Comparison of ENCODE assay signal across 8 cellular contexts in genomic region chr3:66822059-66823009, GRCh38.
DNase-seq lines count a peak whose midpoint lies in the region; ATAC-seq, FAIRE-seq and TF ChIP-seq lines count a peak whose summit lies in the region.

No MANE protein-coding gene starts in this region.

- in situ Hi-C loops in HepG2 (cut with HindIII; ENCODE audit: extremely low pct_ligation_motif_present, low pct_unique_long_range_greater_than_20kb) = no loop called here

- H2AFZ ChIP-seq in HepG2 (ENCODE audit: low read length) = no peak overlapping the region

- DNase-seq in DMS53 (lab: John Stamatoyannopoulos, UW) = peak; percentile 66
- DNase-seq in DMS53 treated with DMSO at 0.1 percent for 48 hours (lab: John Stamatoyannopoulos, UW; ENCODE audit: unreplicated experiment) = no peak
- DNase-seq in H7 = peak; percentile 54
- peak; percentile 35 for DNase-seq in M059J (ENCODE audit: low read depth)
- peak; percentile 86 for DNase-seq in WTC11 (ENCODE audit: low spot score)
- peak; percentile 68 to 76 for DNase-seq in cardiac fibroblast (ENCODE audit: low read depth in 2 of 2)
- peak; percentile 49 for DNase-seq in HepG2 (ENCODE audit: low spot score)
- DNase-seq in stimulated activated CD8-positive, alpha-beta memory T cell treated with anti-CD3 and anti-CD28 coated beads, Interleukin-15, amount 100 ng/mL, for 1 hour (ENCODE audit: low read depth) = peak; percentile 44

- no peak overlapping the region for H3K9ac ChIP-seq in HepG2 (ENCODE audit: insufficient read depth, low read depth, low read length)

- H3K36me3 ChIP-seq in H7 (replicated peaks; ENCODE audit: control insufficient read depth, insufficient read depth, low read length) (no peaks in the 10 kb centered on the region), HepG2 (replicated peaks in 1 of 2; ENCODE audit: control insufficient read depth in 1 of 2, insufficient read depth in 2 of 2, low read length in 2 of 2) (no peaks in the 10 kb centered on the region)

- POLR2A ChIA-PET in WTC11 (lab: Charles Lee) (interaction anchor here (0.6 kb wide), 2 partner anchors 71 to 339 kb away, joined by 3 to 6 read pairs; no protein-coding TSS in a partner anchor), HepG2 (lab: Yijun Ruan, JAX) (interaction anchor here (1.1 kb wide), 1 partner anchor 13 kb away, joined by 4 read pairs; no protein-coding TSS in a partner anchor)

- H3K4me2 ChIP-seq in HepG2 (ENCODE audit: low read depth, low read length) = no peak overlapping the region

- peak; percentile 82 for TF ChIP-seq CTCF in WTC11 (IDR thresholded peaks at IDR 0.05)
- TF ChIP-seq CTCF in cardiac fibroblast (IDR thresholded peaks at IDR 0.05; ENCODE audit: low read depth, low read length) = peak; percentile 82
- TF ChIP-seq CTCF in HepG2 (CRISPR knock-in tag; IDR thresholded peaks at IDR 0.05) = peak; percentile 70

- no peaks in the 10 kb centered on the region for H3K27me3 Mint-ChIP-seq in WTC11 (ENCODE audit: low read depth)

- H3K9me3 ChIP-seq in HepG2 (ENCODE audit: low read length) = no peaks in the 10 kb centered on the region

- no peaks in the 10 kb centered on the region for H3K36me3 Mint-ChIP-seq in WTC11

- ATAC-seq in WTC11 (peak; percentile 96), HepG2 (peak; percentile 81)

- TF ChIP-seq POLR2A in HepG2 (IDR thresholded peaks at IDR 0.05; ENCODE audit: insufficient read depth in 1 of 2, low read depth in 2 of 2, low read length in 2 of 2) = no peak

- peak; percentile 39 for FAIRE-seq in HepG2 (lab: Jason Lieb, UNC)

- no peak overlapping the region for H3K27ac ChIP-seq in HepG2 (ENCODE audit: extremely low read length, insufficient read depth, low read length)

- TF ChIP-seq EP300 in HepG2 (IDR thresholded peaks at IDR 0.05; ENCODE audit: low read depth in 2 of 2, low read length in 2 of 2) (no peak), HepG2 (CRISPR knock-in tag; IDR thresholded peaks at IDR 0.05; ENCODE audit: borderline replicate concordance) (no peak)

- H3K4me1 Mint-ChIP-seq in WTC11 = peaks cover 37% of the 10 kb centered on the region

- H4K20me1 ChIP-seq in HepG2 (ENCODE audit: insufficient read depth, low read length) = no peaks in the 10 kb centered on the region

- CTCF ChIA-PET in WTC11 (lab: Charles Lee) (interaction anchor here (0.6 to 2.1 kb wide), 41 partner anchors 9 to 668 kb away, joined by 3 to 25 read pairs (median 4); no protein-coding TSS in a partner anchor), HepG2 (lab: Yijun Ruan, JAX; ENCODE audit: low intra/inter-chr PET ratio, low total read pairs) (interaction anchor here (1.3 to 2.2 kb wide), 3 partner anchors 415 to 568 kb away, joined by 4 to 10 read pairs (median 9); no protein-coding TSS in a partner anchor)

- H3K79me2 ChIP-seq in HepG2 (ENCODE audit: insufficient read depth, low read length) = no peaks in the 10 kb centered on the region

- no peak overlapping the region for H3K4me3 Mint-ChIP-seq in WTC11

- TF ChIP-seq RAD21 in HepG2 (CRISPR knock-in tag; IDR thresholded peaks at IDR 0.05) = peak; percentile 62

- BruUV-seq in HepG2 (replicated peaks; lab: Mats Ljungman, UMichigan) = no TSS peak

- H3K27me3 ChIP-seq in H7 (ENCODE audit: control insufficient read depth, insufficient read depth, low read length) = no peaks in the 10 kb centered on the region
- no peaks in the 10 kb centered on the region for H3K27me3 ChIP-seq in HepG2 (ENCODE audit: control insufficient read depth in 1 of 2, insufficient read depth in 2 of 2, low read length in 2 of 2)

- intact Hi-C loops in HepG2 (cut with micrococcal nuclease; ENCODE audit: unreplicated experiment) = loop anchor here (2.0 to 5.0 kb wide), 2 partner anchors 320 to 568 kb away; partner anchors contain the start of gene LRIG1

- peaks cover 62% of the 10 kb centered on the region for H3K4me1 ChIP-seq in HepG2 (ENCODE audit: insufficient read depth, low read length)

- H3K4me3 ChIP-seq in H7 (ENCODE audit: insufficient read depth, low read depth, low read length) (no peak overlapping the region), cardiac fibroblast (replicated peaks in 1 of 2; ENCODE audit: low read depth in 2 of 2, low read length in 2 of 2) (no peak overlapping the region), HepG2 (replicated peaks in 1 of 3; ENCODE audit: insufficient read depth in 1 of 3, low read depth in 2 of 3, low read length in 3 of 3) (no peak overlapping the region)

- peaks cover 4% of the 10 kb centered on the region; the same call in 1 of the 2 replicates for H3K9me3 Mint-ChIP-seq in WTC11

- no peak overlapping the region for H3K27ac Mint-ChIP-seq in WTC11

- 75% methylated on average over 11 of the region's 13 CpGs for WGBS in HepG2 (ENCODE audit: low lambda C conversion rate)

TF ChIP-seq in WTC11, 78 proteins besides CTCF, POLR2A, EP300 and RAD21:
- TF ChIP-seq OVOL2 (CRISPR knock-in tag; IDR thresholded peaks at IDR 0.05; ENCODE audit: borderline replicate concordance) (no peak), ZNF423 (CRISPR knock-in tag; IDR thresholded peaks at IDR 0.05) (0 out of 2 replicates have a peak, but pooled peaks have one; percentile 7)

TF ChIP-seq in HepG2, 621 proteins besides CTCF, POLR2A, EP300 and RAD21 (continues in another document):
- TF ChIP-seq ZBTB34 (CRISPR knock-in tag; IDR thresholded peaks at IDR 0.05) (no peak), STAG1 (CRISPR knock-in tag; IDR thresholded peaks at IDR 0.05) (peak; percentile 74), XRCC5 (optimal IDR thresholded peaks at IDR 0.05; ENCODE audit: low read length) (peak; percentile 42), KLF11 (CRISPR knock-in tag; IDR thresholded peaks at IDR 0.05) (no peak), ZNF230 (CRISPR knock-in tag; IDR thresholded peaks at IDR 0.05) (no peak), GTF2F1 (IDR thresholded peaks at IDR 0.05; ENCODE audit: low read length) (no peak), NR0B2 (CRISPR knock-in tag; IDR thresholded peaks at IDR 0.05) (no peak), SMC3 (IDR thresholded peaks at IDR 0.05; ENCODE audit: low read length) (peak; percentile 83), ZNF18 (CRISPR knock-in tag; IDR thresholded peaks at IDR 0.05; ENCODE audit: insufficient replicate concordance) (no peak), SRSF9 (IDR thresholded peaks at IDR 0.05; ENCODE audit: borderline replicate concordance, insufficient read depth, low read depth, low read length, poor library complexity, severe bottlenecking) (no peak), ZFP41 (CRISPR knock-in tag; IDR thresholded peaks at IDR 0.05; ENCODE audit: borderline replicate concordance) (no peak), SOX6 (IDR thresholded peaks at IDR 0.05) (no peak), SOX6 (CRISPR knock-in tag; IDR thresholded peaks at IDR 0.05) (0 out of 2 replicates have a peak, but pooled peaks have one; percentile 13), ZNF644 (CRISPR knock-in tag; IDR thresholded peaks at IDR 0.05; ENCODE audit: low read depth) (0 out of 2 replicates have a peak, but pooled peaks have one; percentile 31), ZMAT5 (CRISPR knock-in tag; IDR thresholded peaks at IDR 0.05; ENCODE audit: borderline replicate concordance, low read depth) (no peak), TFAP4 (IDR thresholded peaks at IDR 0.05; ENCODE audit: borderline replicate concordance, low read depth) (peak; percentile 77; the same call in 1 of the 2 replicates), YEATS4 (CRISPR knock-in tag; IDR thresholded peaks at IDR 0.05; ENCODE audit: borderline replicate concordance) (0 out of 2 replicates have a peak, but pooled peaks have one; percentile 43)
